30 cellular contexts compared by ENCODE assay signal in genomic region chr3:21722768-21723167, GRCh38. TPM values are rescaled to one million over a fixed set of nuclear protein-coding genes. Genes with fewer than 3 reads are reported as not detected.
"Had no signal": no experiment of that assay in that cellular context is flagged by ENCODE, and none has a peak within 500 bp of the region (broad histone marks: within the 10 kb centered on the region; RNA-seq: fewer than 3 reads in every experiment).

No MANE protein-coding gene starts in this region.

- H3K27ac ChIP-seq: adrenal gland, colonic mucosa, esophagus squamous epithelium, gastroesophageal sphincter, heart right ventricle had no signal

- H3K9me3 ChIP-seq: adrenal gland, colonic mucosa, esophagus squamous epithelium had no signal

- DNase-seq: activated CD4-positive, alpha-beta memory T cell treated with anti-CD3 and anti-CD28 coated beads for 36 hours; activated CD4-positive, alpha-beta T cell treated with anti-CD3 and anti-CD28 coated beads for 36 hours; activated CD4-positive, alpha-beta T cell treated with anti-CD3 and anti-CD28 coated beads, Interleukin-2, amount 10 ng/mL, durations not matched to agents 24 days and 14 days; activated CD4-positive, CD25-positive, alpha-beta regulatory T cell; activated CD4-positive, CD25-positive, alpha-beta regulatory T cell treated with anti-CD3 and anti-CD28 coated beads, Interleukin-2, amount 50 U/mL, for 72 hours; activated CD8-positive, alpha-beta memory T cell treated with anti-CD3 and anti-CD28 coated beads, Interleukin-2, amount 10 ng/mL, durations not matched to agents 7 days and 5 days; activated CD8-positive, alpha-beta memory T cell treated with anti-CD3 and anti-CD28 coated beads, Interleukin-2, amount 50 U/mL, for 4 hours; activated CD8-positive, alpha-beta T cell treated with anti-CD3 and anti-CD28 coated beads, Interleukin-2, amount 10 ng/mL, durations not matched to agents 7 days and 5 days; activated effector memory CD4-positive, alpha-beta T cell treated with anti-CD3 and anti-CD28 coated beads, Interleukin-2, amount 50 U/mL, for 16 hours; activated naive CD4-positive, alpha-beta T cell treated with anti-CD3 and anti-CD28 coated beads for 36 hours; activated naive CD8-positive, alpha-beta T cell treated with anti-CD3 and anti-CD28 coated beads for 36 hours; activated naive CD8-positive, alpha-beta T cell treated with anti-CD3 and anti-CD28 coated beads, Interleukin-2, amount 50 U/mL, for 24 hours; activated T-cell treated with anti-CD3 and anti-CD28 coated beads, Interleukin-2, amount 50 U/mL, for 1 hour; activated T-cell treated with anti-CD3 and anti-CD28 coated beads, Interleukin-2, amount 50 U/mL, for 48 hours; adrenal gland; amygdala; aorta; central memory CD4-positive, alpha-beta T cell; cerebellar nuclear complex; colonic mucosa; effector CD8-positive, alpha-beta T cell; esophagus squamous epithelium; foreskin melanocyte; T-helper 1 cell; T-helper 17 cell had no signal

- ATAC-seq: activated CD4-positive, alpha-beta T cell treated with anti-CD3 and anti-CD28 coated beads for 36 hours; activated CD8-positive, alpha-beta memory T cell treated with anti-CD3 and anti-CD28 coated beads, Interleukin-2, amount 10 ng/mL, durations not matched to agents 7 days and 5 days; activated CD8-positive, alpha-beta T cell treated with anti-CD3 and anti-CD28 coated beads, Interleukin-2, amount 10 ng/mL, durations not matched to agents 7 days and 5 days; activated naive CD8-positive, alpha-beta T cell treated with anti-CD3 and anti-CD28 coated beads, Interleukin-2, amount 50 U/mL, for 24 hours; gastroesophageal sphincter; T-helper 17 cell had no signal

- H3K4me1 ChIP-seq: adrenal gland, colonic mucosa, esophagus squamous epithelium had no signal

- H3K27me3 ChIP-seq: adrenal gland, colonic mucosa, esophagus squamous epithelium, gastroesophageal sphincter, heart right ventricle had no signal

- H3K4me3 ChIP-seq: adrenal gland, colonic mucosa, esophagus squamous epithelium, gastroesophageal sphincter, heart right ventricle had no signal

- H3K36me3 ChIP-seq: adrenal gland, colonic mucosa, esophagus squamous epithelium, gastroesophageal sphincter, heart right ventricle had no signal

RNA-seq across cellular contexts. Expression of gene ZNF385D, which starts 28.2 kb away (rescaled TPM):
- total RNA-seq: activated CD4-positive, alpha-beta memory T cell treated with anti-CD3 and anti-CD28 coated beads for 36 hours; activated CD4-positive, alpha-beta T cell treated with anti-CD3 and anti-CD28 coated beads for 36 hours; activated CD4-positive, alpha-beta T cell treated with anti-CD3 and anti-CD28 coated beads, Interleukin-2, amount 10 ng/mL, durations not matched to agents 24 days and 14 days; activated CD8-positive, alpha-beta memory T cell treated with anti-CD3 and anti-CD28 coated beads for 36 hours; activated CD8-positive, alpha-beta memory T cell treated with anti-CD3 and anti-CD28 coated beads, Interleukin-2, amount 10 ng/mL, durations not matched to agents 7 days and 5 days; activated CD8-positive, alpha-beta T cell treated with anti-CD3 and anti-CD28 coated beads, Interleukin-2, amount 10 ng/mL, durations not matched to agents 7 days and 5 days; activated naive CD4-positive, alpha-beta T cell treated with anti-CD3 and anti-CD28 coated beads for 36 hours; activated naive CD8-positive, alpha-beta T cell treated with anti-CD3 and anti-CD28 coated beads for 36 hours; activated T-helper 1 cell treated with anti-CD3 and anti-CD28 coated beads, Interleukin-12 subunit alpha, Interleukin-12 subunit beta, Interleukin-2, Interleukin-4 antibody, amounts not matched to agents 30 ng/mL and 10 ng/mL and 1 ng/mL, durations not matched to agents 14 hours and 24 hours and 36 hours; activated T-helper 2 cell treated with anti-CD3 and anti-CD28 coated beads, Interferon-gamma antibody, Interleukin-2, Interleukin-4, amounts not matched to agents 10 μg/mL and 5 μg/mL and 100 μg/mL, durations not matched to agents 14 hours and 24 hours and 36 hours had no signal
